ENCODE assay signal across 8 cellular contexts in the genomic region with DNA sequence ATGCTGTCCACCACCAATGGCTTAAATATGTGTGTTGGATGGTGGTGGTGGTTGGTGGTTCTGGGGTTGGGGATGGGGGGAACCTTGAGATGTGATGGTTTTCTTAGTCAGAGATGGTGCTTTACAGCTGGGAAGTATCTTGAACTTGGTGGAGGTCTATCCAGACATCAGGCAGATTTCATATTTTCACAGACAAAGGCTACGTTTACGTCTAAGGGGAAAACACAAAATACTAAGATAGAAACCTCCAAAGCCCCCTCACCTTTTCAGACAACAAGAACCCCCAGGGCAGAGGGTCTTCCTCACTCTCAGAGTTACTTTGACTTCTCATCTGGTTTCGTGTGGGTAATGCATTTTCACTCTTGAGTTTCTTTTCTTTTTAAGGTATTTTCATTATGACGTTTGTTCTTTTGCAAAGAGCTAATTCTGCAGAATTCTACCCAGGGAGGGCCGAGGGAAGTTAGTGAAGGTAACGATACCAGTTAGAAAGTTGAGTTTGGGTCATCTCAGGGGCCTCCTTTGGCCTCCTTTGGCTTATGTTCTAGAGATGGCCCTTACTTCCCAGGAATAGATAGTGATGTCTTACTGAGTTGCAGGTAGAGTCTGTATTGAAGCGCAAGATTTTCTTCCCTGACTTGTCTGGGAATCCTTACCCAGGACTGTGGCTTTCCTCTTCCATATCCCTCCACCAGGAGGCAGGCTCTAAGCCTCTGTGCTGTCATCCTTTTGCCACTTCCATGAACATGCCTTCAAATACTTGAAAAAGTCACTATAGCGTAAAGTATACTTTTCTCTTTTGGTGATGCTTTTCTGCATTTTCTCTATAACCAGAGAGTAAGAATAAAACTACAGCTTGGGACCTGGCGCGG. TPM values are rescaled to one million over a fixed set of nuclear protein-coding genes. Genes with fewer than 3 reads are reported as not detected.
DNase-seq lines count a peak whose midpoint lies in the region; ATAC-seq and TF ChIP-seq lines count a peak whose summit lies in the region.

No MANE protein-coding gene starts in this region.

- intact Hi-C loops in posterior cingulate gyrus (cut with DNase I), result no loop called here

- H3K36me3 Mint-ChIP-seq in stimulated activated memory B cell treated with anti-CD40 and anti-IgM and Interleukin-4, amounts not matched to agents 10 μg/mL and 1 μg/mL and 100 μg/mL, for 72 hours, result peaks cover 42% of the 10 kb centered on the region

- peaks cover 5% of the 10 kb centered on the region for H3K27me3 ChIP-seq in BJ (ENCODE audit: control insufficient read depth, insufficient read depth, low read length)

- no peaks in the 10 kb centered on the region for H3K27me3 Mint-ChIP-seq in stimulated activated memory B cell treated with anti-CD40 and anti-IgM and Interleukin-4, amounts not matched to agents 10 μg/mL and 1 μg/mL and 100 μg/mL, for 72 hours

- peak overlapping the region; percentile 87 for H3K27ac Mint-ChIP-seq in stimulated activated memory B cell treated with anti-CD40 and anti-IgM and Interleukin-4, amounts not matched to agents 10 μg/mL and 1 μg/mL and 100 μg/mL, for 72 hours

- no peak for DNase-seq in BJ (ENCODE audit: low read depth)
- DNase-seq in astrocyte of the spinal cord (ENCODE audit: low read depth, low spot score), result no peak
- DNase-seq in posterior cingulate gyrus, result no peak
- DNase-seq in NCI-H524 treated with DMSO at 0.1 percent for 48 hours (lab: John Stamatoyannopoulos, UW), result no peak

- H3K4me3 ChIP-seq in BJ (ENCODE audit: low read depth, low read length), result no peak overlapping the region
- no peak overlapping the region for H3K4me3 ChIP-seq in astrocyte of the spinal cord (ENCODE audit: low read depth, low read length)

- in situ Hi-C loops in astrocyte of the spinal cord (cut with HindIII; ENCODE audit: low sequenced_read_pairs), result no loop called here

- ATAC-seq in GM19035 (IDR thresholded peaks at IDR 0.05; ENCODE audit: unreplicated experiment) (peak; percentile 47), HG03175 (IDR thresholded peaks at IDR 0.05; ENCODE audit: unreplicated experiment) (peak; percentile 48), GM21367 (IDR thresholded peaks at IDR 0.05; ENCODE audit: unreplicated experiment) (no peak)
- ATAC-seq in stimulated activated memory B cell treated with anti-CD40 and anti-IgM and Interleukin-4, amounts not matched to agents 10 μg/mL and 1 μg/mL and 100 μg/mL, for 72 hours, result peak; percentile 77

- POLR2A ChIA-PET in BJ (lab: Charles Lee), result no interaction called here

- H3K4me3 Mint-ChIP-seq in stimulated activated memory B cell treated with anti-CD40 and anti-IgM and Interleukin-4, amounts not matched to agents 10 μg/mL and 1 μg/mL and 100 μg/mL, for 72 hours, result peak overlapping the region; percentile 40

- TF ChIP-seq CTCF in BJ (IDR thresholded peaks at IDR 0.05; ENCODE audit: insufficient read depth, low read depth, low read length) (peak; percentile 27; the same call in 1 of the 2 replicates), astrocyte of the spinal cord (IDR thresholded peaks at IDR 0.05; ENCODE audit: low read depth, low read length) (peak; percentile 28)

- CTCF ChIA-PET in BJ (lab: Yijun Ruan, JAX), result interaction anchor here (0.5 to 1.8 kb wide), 4 partner anchors 9 to 84 kb away, joined by 3 to 6 read pairs (median 3); no protein-coding TSS in a partner anchor

- no peaks in the 10 kb centered on the region for H3K36me3 ChIP-seq in BJ (ENCODE audit: control insufficient read depth, insufficient read depth, low read length)

- H3K4me1 Mint-ChIP-seq in stimulated activated memory B cell treated with anti-CD40 and anti-IgM and Interleukin-4, amounts not matched to agents 10 μg/mL and 1 μg/mL and 100 μg/mL, for 72 hours, result peaks cover 86% of the 10 kb centered on the region

- peaks cover 3% of the 10 kb centered on the region for H3K9me3 Mint-ChIP-seq in stimulated activated memory B cell treated with anti-CD40 and anti-IgM and Interleukin-4, amounts not matched to agents 10 μg/mL and 1 μg/mL and 100 μg/mL, for 72 hours

RNA-seq across cellular contexts. Expression of a gene that starts 31.9 kb away (rescaled TPM):
- polyA plus RNA-seq in BJ (2011; rRNA removed), result not detected in 2 replicates
- polyA minus RNA-seq in BJ (2011; rRNA and poly(A)+ RNA removed), result not detected in 2 replicates
